In genomic region chr6:86153529-86153928, GRCh38 we compare ENCODE assay signal across 23 cellular contexts.
DNase-seq lines count a peak whose midpoint lies in the region; ATAC-seq, FAIRE-seq and TF ChIP-seq lines count a peak whose summit lies in the region.
"Had no signal": no experiment of that assay in that cellular context is flagged by ENCODE, and none has a peak within 500 bp of the region (broad histone marks: within the 10 kb centered on the region; RNA-seq: fewer than 3 reads in every experiment).

No MANE protein-coding gene starts in this region.

- H3K9me2 ChIP-seq in GM23338 (ENCODE audit: insufficient read depth) = peaks cover 4% of the 10 kb centered on the region; the same call in 1 of the 2 replicates
- no peaks in the 10 kb centered on the region for H3K9me2 ChIP-seq in hepatocyte (replicated peaks; ENCODE audit: insufficient read depth)

- H3K4me3 ChIP-seq in GM23338 = no peak overlapping the region
- no peak overlapping the region for H3K4me3 ChIP-seq in hepatocyte
- no peak overlapping the region for H3K4me3 ChIP-seq in pancreas
- H3K4me3 ChIP-seq in uterus = no peak overlapping the region
- H3K4me3 ChIP-seq: BLaER1 had no signal

- H3K36me3 Mint-ChIP-seq in GM23338 (ENCODE audit: low read depth) = no peaks in the 10 kb centered on the region
- H3K36me3 Mint-ChIP-seq: CD4-positive, CD25-positive, alpha-beta regulatory T cell; CD8-positive, alpha-beta T cell had no signal

- H3K9me3 ChIP-seq in hepatocyte (ENCODE audit: low read depth) = no peaks in the 10 kb centered on the region
- no peaks in the 10 kb centered on the region for H3K9me3 ChIP-seq in pancreas
- H3K9me3 ChIP-seq in uterus = no peaks in the 10 kb centered on the region
- H3K9me3 ChIP-seq: BLaER1 had no signal

- intact Hi-C loops in pancreas (cut with DNase I) = no loop called here
- intact Hi-C loops in uterus (cut with DNase I; ENCODE audit: low total_unique reads) = no loop called here

- H3K79me2 ChIP-seq in GM23338 (replicated peaks; ENCODE audit: insufficient read depth) (no peaks in the 10 kb centered on the region), hepatocyte (no peaks in the 10 kb centered on the region)

- H3K4me2 ChIP-seq in GM23338 = no peak overlapping the region
- H3K4me2 ChIP-seq in hepatocyte = no peak overlapping the region
- H3K4me2 ChIP-seq: BLaER1 had no signal

- H3K27ac Mint-ChIP-seq in GM23338 = no peak overlapping the region
- H3K27ac Mint-ChIP-seq: B cell; CD4-positive, CD25-positive, alpha-beta regulatory T cell; CD8-positive, alpha-beta T cell had no signal

- 86% methylated on average over 3 of the region's 3 CpGs for WGBS in hepatocyte (ENCODE audit: low lambda C conversion rate, missing lambda C conversion rate)
- WGBS in pancreas, 2 donors = 14 to 17% methylated on average over 3 of the region's 3 CpGs

- no peaks in the 10 kb centered on the region; the same call in 2 of the 3 replicates for H3K9me3 Mint-ChIP-seq in GM23338
- H3K9me3 Mint-ChIP-seq: CD8-positive, alpha-beta T cell had no signal

- H3K27me3 ChIP-seq in GM23338 (ENCODE audit: insufficient read depth) (no peaks in the 10 kb centered on the region), hepatocyte (no peaks in the 10 kb centered on the region), pancreas (no peaks in the 10 kb centered on the region), uterus (no peaks in the 10 kb centered on the region)
- H3K27me3 ChIP-seq: BLaER1 had no signal

- no peak overlapping the region for H3K27ac ChIP-seq in GM23338 (ENCODE audit: low read depth)
- no peak overlapping the region for H3K27ac ChIP-seq in hepatocyte
- H3K27ac ChIP-seq in pancreas = peak overlapping the region; percentile 64 to 66 (median 64)
- no peak overlapping the region for H3K27ac ChIP-seq in uterus
- H3K27ac ChIP-seq: 22Rv1, BLaER1, C4-2B had no signal

- H2AFZ ChIP-seq in GM23338 (peak overlapping the region; percentile 19), hepatocyte (no peak overlapping the region)

- DNase-seq in DMS 273 (lab: John Stamatoyannopoulos, UW; ENCODE audit: unreplicated experiment) = peak; percentile 20
- DNase-seq in DMS 273 treated with DMSO at 0.1 percent for 48 hours (lab: John Stamatoyannopoulos, UW) = no peak
- DNase-seq in GM23338 (ENCODE audit: low spot score) = no peak
- peak; percentile 14 for DNase-seq in hepatocyte (ENCODE audit: low spot score)
- peak in 5 of 6 donors; percentile 55 to 82 (median 69) for DNase-seq in pancreas
- no peak for DNase-seq in uterus
- DNase-seq: CD4-positive, CD25-positive, alpha-beta regulatory T cell; CD8-positive, alpha-beta T cell; DMS153; DMS79 treated with DMSO at 0.1 percent for 48 hours; GF-D8; H7; HCEC 1CT had no signal

- H3K27me3 Mint-ChIP-seq in GM23338 (ENCODE audit: insufficient read depth, low read depth, poor library complexity) = peaks cover 2% of the 10 kb centered on the region
- H3K27me3 Mint-ChIP-seq: B cell; CD4-positive, CD25-positive, alpha-beta regulatory T cell had no signal

- no peaks in the 10 kb centered on the region for H3K36me3 ChIP-seq in GM23338 (ENCODE audit: insufficient read depth)
- H3K36me3 ChIP-seq in hepatocyte (replicated peaks; ENCODE audit: insufficient read depth, low read depth) = no peaks in the 10 kb centered on the region
- no peaks in the 10 kb centered on the region for H3K36me3 ChIP-seq in pancreas
- no peaks in the 10 kb centered on the region for H3K36me3 ChIP-seq in uterus
- H3K36me3 ChIP-seq: BLaER1 had no signal

- H3F3A ChIP-seq in GM23338 (replicated peaks; ENCODE audit: low read depth) = no peaks in the 10 kb centered on the region

- H3K4me1 ChIP-seq in GM23338 (ENCODE audit: insufficient read depth) (peaks cover 12% of the 10 kb centered on the region), hepatocyte (ENCODE audit: insufficient read depth) (peaks cover 15% of the 10 kb centered on the region), pancreas (peaks cover 21 to 32% (median 22%) of the 10 kb centered on the region in 3 donors), uterus (no peaks in the 10 kb centered on the region)
- H3K4me1 ChIP-seq: BLaER1 had no signal

- ATAC-seq in GM23338 (no peak), pancreas (peak; percentile 87 to 92 (median 91)), GM19035 (IDR thresholded peaks at IDR 0.05; ENCODE audit: unreplicated experiment) (no peak)
- ATAC-seq: CD8-positive, alpha-beta T cell had no signal

- H4K20me1 ChIP-seq in GM23338 (replicated peaks; ENCODE audit: insufficient read depth) = no peaks in the 10 kb centered on the region
- H4K20me1 ChIP-seq in hepatocyte (ENCODE audit: insufficient read depth, poor library complexity, severe bottlenecking) = no peaks in the 10 kb centered on the region
- H4K20me1 ChIP-seq: BLaER1 had no signal

- peaks cover 19% of the 10 kb centered on the region for H3K4me1 Mint-ChIP-seq in GM23338
- H3K4me1 Mint-ChIP-seq: B cell; CD4-positive, CD25-positive, alpha-beta regulatory T cell had no signal

- TF ChIP-seq POLR2A in uterus (IDR thresholded peaks at IDR 0.05) = no peak

- no peak overlapping the region for H3K4me3 Mint-ChIP-seq in GM23338
- H3K4me3 Mint-ChIP-seq: B cell; CD4-positive, CD25-positive, alpha-beta regulatory T cell; CD8-positive, alpha-beta T cell had no signal

- TF ChIP-seq CTCF in GM23338 (conservative IDR thresholded peaks at IDR 0.05; ENCODE audit: low read depth in 2 of 2) (no peak), hepatocyte (IDR thresholded peaks at IDR 0.05; ENCODE audit: poor library complexity) (no peak), pancreas (IDR thresholded peaks at IDR 0.05) (no peak), uterus (IDR thresholded peaks at IDR 0.05) (no peak)

- FAIRE-seq in pancreas (lab: Jason Lieb, UNC) = no peak
- FAIRE-seq: A204.1, D721Med, GM12891, GM18507, H1 had no signal

TF ChIP-seq in GM23338, 12 proteins besides CTCF, POLR2A, EP300 and RAD21 (continues in another document):
- TF ChIP-seq POLR2AphosphoS5 (IDR thresholded peaks at IDR 0.05; ENCODE audit: low read depth) = no peak
- TF ChIP-seq ZNF114 (CRISPR knock-in tag; IDR thresholded peaks at IDR 0.05) = no peak
- no peak for TF ChIP-seq ETS1 (IDR thresholded peaks at IDR 0.05)
- no peak for TF ChIP-seq ZNF331 (CRISPR knock-in tag; IDR thresholded peaks at IDR 0.05; ENCODE audit: low read depth)
- no peak for TF ChIP-seq REST (IDR thresholded peaks at IDR 0.05; ENCODE audit: unreplicated experiment)
- TF ChIP-seq CREB1 (CRISPR knock-in tag; IDR thresholded peaks at IDR 0.05; ENCODE audit: low read depth) = no peak
- TF ChIP-seq NANOG (IDR thresholded peaks at IDR 0.05; ENCODE audit: borderline replicate concordance) = no peak
- TF ChIP-seq EZH2 (IDR thresholded peaks at IDR 0.05; ENCODE audit: low read depth, unreplicated experiment) = no peak

Comparison
In these comparisons a context has a peak if more than half of its experiments do, and no peak if none do; other contexts are left out.
1. DNase-seq: peak in DMS 273 (single experiment), hepatocyte (single experiment) and pancreas (5 of 6); none in DMS 273 treated with DMSO at 0.1 percent for 48 hours (single experiment), GM23338 (single experiment) and uterus (0 of 2).
2. ATAC-seq: peak in pancreas (4 of 4); none in GM23338 (single experiment) and GM19035 (single experiment).
3. H3K27ac ChIP-seq: peak in pancreas (4 of 4); none in GM23338 (single experiment), hepatocyte (single experiment) and uterus (0 of 2).